Comparison of ENCODE assay signal across 8 cellular contexts in the genomic region with DNA sequence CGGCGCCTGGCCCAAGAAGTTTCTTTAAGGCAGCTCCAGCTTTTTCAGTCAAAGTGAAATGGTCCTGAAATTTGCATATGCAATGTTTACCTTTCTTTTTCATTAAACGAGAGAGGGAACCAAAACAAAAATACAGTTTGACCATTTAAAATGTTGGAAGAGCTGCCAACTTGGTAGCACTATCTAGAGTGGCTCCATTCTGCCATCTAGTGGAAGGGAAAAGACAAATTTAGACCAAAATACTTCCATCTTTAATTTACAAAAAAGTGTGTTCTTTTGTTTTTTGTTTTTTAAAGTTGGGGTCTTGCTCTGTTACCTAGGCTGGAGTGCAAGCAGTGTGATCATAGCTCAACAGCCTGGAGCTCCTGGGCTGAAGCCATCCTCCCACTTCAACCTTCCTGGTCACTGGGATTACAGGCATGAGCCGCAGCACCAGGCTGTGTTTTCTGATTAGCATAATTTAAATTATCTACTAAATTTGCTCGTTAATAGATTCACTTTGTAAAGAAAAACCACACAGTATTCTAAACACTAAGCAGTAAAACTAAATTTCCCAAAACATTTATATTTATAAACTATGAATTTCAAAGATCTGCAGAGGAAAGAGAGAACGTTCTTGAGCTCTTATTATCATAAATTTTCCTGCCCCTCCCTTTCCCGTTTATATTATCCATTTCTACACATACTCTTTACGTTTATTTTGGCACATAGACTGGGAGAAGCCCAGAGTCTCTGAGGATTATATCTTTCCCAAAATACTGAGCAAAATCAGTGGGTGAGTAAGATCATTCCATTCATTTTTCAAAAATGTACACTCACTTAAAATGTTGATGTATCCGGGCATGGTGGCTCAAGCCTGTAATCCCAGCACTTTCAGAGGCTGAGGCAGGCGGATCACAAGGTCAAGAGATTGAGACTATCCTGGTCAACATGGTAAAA. TPM values are rescaled to one million over a fixed set of nuclear protein-coding genes. Genes with fewer than 3 reads are reported as not detected.
DNase-seq lines count a peak whose midpoint lies in the region; ATAC-seq and TF ChIP-seq lines count a peak whose summit lies in the region.

No MANE protein-coding gene starts in this region.

- H3K4me1 Mint-ChIP-seq in stimulated activated memory B cell treated with anti-CD40 and anti-IgM and Interleukin-4, amounts not matched to agents 10 μg/mL and 1 μg/mL and 100 μg/mL, for 72 hours, result peaks cover 23% of the 10 kb centered on the region

- peak; percentile 42 for ATAC-seq in left colon
- ATAC-seq in HG03521 (IDR thresholded peaks at IDR 0.05; ENCODE audit: unreplicated experiment), result no peak
- ATAC-seq in GM19455 (IDR thresholded peaks at IDR 0.05; ENCODE audit: unreplicated experiment), result no peak
- ATAC-seq in stimulated activated memory B cell treated with anti-CD40 and anti-IgM and Interleukin-4, amounts not matched to agents 10 μg/mL and 1 μg/mL and 100 μg/mL, for 72 hours, result no peak

- H3K27ac Mint-ChIP-seq in stimulated activated memory B cell treated with anti-CD40 and anti-IgM and Interleukin-4, amounts not matched to agents 10 μg/mL and 1 μg/mL and 100 μg/mL, for 72 hours, result no peak overlapping the region

- intact Hi-C loops in left colon (cut with DNase I, micrococcal nuclease), result loop anchor here (5.0 to 10.0 kb wide), 2 partner anchors 204 to 207 kb away; a partner anchor contains a TSS

- H3K27me3 Mint-ChIP-seq in stimulated activated memory B cell treated with anti-CD40 and anti-IgM and Interleukin-4, amounts not matched to agents 10 μg/mL and 1 μg/mL and 100 μg/mL, for 72 hours, result peaks cover 25% of the 10 kb centered on the region

- in situ Hi-C loops in ACHN (cut with HindIII; ENCODE audit: low pct_ligation_motif_present, low pct_unique_long_range_greater_than_20kb, low sequenced_read_pairs) (no loop called here), astrocyte of the cerebellum (cut with HindIII; ENCODE audit: low sequenced_read_pairs) (no loop called here)

- H3K4me3 Mint-ChIP-seq in stimulated activated memory B cell treated with anti-CD40 and anti-IgM and Interleukin-4, amounts not matched to agents 10 μg/mL and 1 μg/mL and 100 μg/mL, for 72 hours, result no peak overlapping the region

- TF ChIP-seq CTCF in GM12872 (IDR thresholded peaks at IDR 0.05; ENCODE audit: insufficient read depth, low read depth, low read length), result peak; percentile 68
- peak; percentile 70 for TF ChIP-seq CTCF in astrocyte of the cerebellum (IDR thresholded peaks at IDR 0.05; ENCODE audit: low read depth, low read length, missing control alignments)

- no peaks in the 10 kb centered on the region for H3K36me3 Mint-ChIP-seq in stimulated activated memory B cell treated with anti-CD40 and anti-IgM and Interleukin-4, amounts not matched to agents 10 μg/mL and 1 μg/mL and 100 μg/mL, for 72 hours

- H3K4me3 ChIP-seq in astrocyte of the cerebellum (ENCODE audit: low read depth, low read length), result no peak overlapping the region

- DNase-seq in ACHN (peak; percentile 58), NCI-H2171 (lab: John Stamatoyannopoulos, UW) (peak; percentile 9), astrocyte of the cerebellum (ENCODE audit: low read depth) (peak; percentile 46), left colon (no peak)

- H3K9me3 Mint-ChIP-seq in stimulated activated memory B cell treated with anti-CD40 and anti-IgM and Interleukin-4, amounts not matched to agents 10 μg/mL and 1 μg/mL and 100 μg/mL, for 72 hours, result no peaks in the 10 kb centered on the region

RNA-seq across cellular contexts. Expression of a gene that starts 15.4 kb away (rescaled TPM):
- total RNA-seq in left colon, result 1 to 10 TPM; 6.6 to 7.8 TPM

RNA-seq across cellular contexts. Expression of a gene that starts 20.8 kb away (rescaled TPM):
- total RNA-seq in left colon, result 1 to 10 TPM in 1 of 2 donors, under 1 TPM in 1; 0.15 to 3.1 TPM

RNA-seq across cellular contexts. Expression of a gene that starts 38.3 kb away (rescaled TPM):
- 100 to 1,000 TPM; 214 to 343 TPM for total RNA-seq in left colon

Comparison
In these comparisons a context has a peak if more than half of its experiments do, and no peak if none do; other contexts are left out.
1. DNase-seq: peak in ACHN (single experiment), NCI-H2171 (single experiment) and astrocyte of the cerebellum (single experiment); none in left colon (0 of 2).